ENCODE assay signal across 9 cellular contexts in the genomic region with DNA sequence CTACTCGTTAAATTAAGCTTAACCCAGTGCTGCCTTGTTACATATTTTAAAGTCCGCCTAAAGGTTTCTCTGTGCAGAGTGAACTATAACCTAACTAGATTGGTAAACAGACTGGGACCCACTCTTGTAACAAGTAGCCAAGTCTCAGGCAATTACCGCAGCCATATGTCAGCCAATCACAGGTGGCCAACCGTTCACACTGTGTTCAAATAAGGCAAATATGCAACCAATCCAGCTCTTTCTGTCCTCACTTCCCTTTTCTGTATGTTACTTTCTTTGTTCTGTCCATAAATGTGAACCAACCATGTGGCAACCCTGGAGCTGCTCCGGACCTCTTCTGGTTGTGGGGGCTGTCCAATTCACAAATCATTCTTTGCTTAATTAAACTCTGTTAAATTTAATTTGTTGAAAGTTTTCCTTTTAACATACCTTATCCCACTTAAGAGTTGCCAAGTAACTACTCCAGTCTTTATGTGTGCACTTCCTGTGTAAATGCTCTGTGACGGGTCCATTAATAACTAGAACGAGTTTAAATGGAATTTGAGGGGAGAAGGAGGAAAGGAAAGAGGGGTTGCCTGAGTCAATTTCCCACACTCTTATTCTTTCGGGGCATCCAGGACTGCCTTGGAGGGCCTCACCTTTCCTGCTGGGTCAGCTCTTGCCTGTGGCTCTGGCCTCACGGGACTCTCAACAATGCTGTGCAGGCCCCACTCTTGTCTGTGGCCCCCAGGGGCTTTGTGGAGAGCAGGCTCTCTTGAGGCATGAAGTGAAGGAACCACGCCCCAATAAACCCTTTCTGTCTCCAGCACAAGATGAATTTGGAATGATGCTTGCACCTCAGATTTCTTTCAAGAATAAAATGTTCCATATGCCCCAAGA. TPM values are rescaled to one million over a fixed set of nuclear protein-coding genes. Genes with fewer than 3 reads are reported as not detected.
A peak's percentile ranks its signal among the peaks of the same experiment; 100 is the strongest.
DNase-seq lines count a peak whose midpoint lies in the region; ATAC-seq and TF ChIP-seq lines count a peak whose summit lies in the region.
"Had no signal": no experiment of that assay in that cellular context is flagged by ENCODE, and none has a peak within 500 bp of the region (broad histone marks: within the 10 kb centered on the region; RNA-seq: fewer than 3 reads in every experiment).

No MANE protein-coding gene starts in this region.

- ATAC-seq in GM19025 (IDR thresholded peaks at IDR 0.05; ENCODE audit: low read depth, unreplicated experiment), result peak; percentile 90
- ATAC-seq in HG02885 (IDR thresholded peaks at IDR 0.05; ENCODE audit: poor library complexity, unreplicated experiment), result peak; percentile 85

- H3K4me1 Mint-ChIP-seq in progenitor cell of endocrine pancreas (ENCODE audit: low read depth), result peaks cover 6% of the 10 kb centered on the region

- H3K27me3 ChIP-seq in SJCRH30, result no peaks in the 10 kb centered on the region
- H3K27me3 ChIP-seq: upper lobe of left lung had no signal

- no peaks in the 10 kb centered on the region for H3K9me3 Mint-ChIP-seq in progenitor cell of endocrine pancreas (ENCODE audit: low read depth)

- H3K4me3 Mint-ChIP-seq in progenitor cell of endocrine pancreas (ENCODE audit: low read depth), result no peak overlapping the region

- TF ChIP-seq CTCF in progenitor cell of endocrine pancreas (IDR thresholded peaks at IDR 0.05; ENCODE audit: unreplicated experiment), result no peak

- no peak overlapping the region for H3K27ac ChIP-seq in SJCRH30
- H3K27ac ChIP-seq: upper lobe of left lung had no signal

- peak overlapping the region; percentile 75 for H3K27ac Mint-ChIP-seq in progenitor cell of endocrine pancreas

- no peaks in the 10 kb centered on the region for H3K36me3 ChIP-seq in SJCRH30
- H3K36me3 ChIP-seq: upper lobe of left lung had no signal

- no peaks in the 10 kb centered on the region for H3K27me3 Mint-ChIP-seq in progenitor cell of endocrine pancreas

- no peak overlapping the region for H3K4me3 ChIP-seq in SJCRH30
- H3K4me3 ChIP-seq: upper lobe of left lung had no signal

- no peaks in the 10 kb centered on the region for H3K9me3 ChIP-seq in SJCRH30 (replicated peaks)
- H3K9me3 ChIP-seq: upper lobe of left lung had no signal

- DNase-seq in NOMO-1 (lab: John Stamatoyannopoulos, UW; ENCODE audit: unreplicated experiment in 2 of 2) (peak; percentile 46 to 78), progenitor cell of endocrine pancreas (ENCODE audit: low spot score, unreplicated experiment) (no peak), NCI-H146 (lab: John Stamatoyannopoulos, UW) (no peak), hepatic stellate cell (ENCODE audit: low spot score) (no peak), SJCRH30 (no peak)
- DNase-seq: erythroblast, upper lobe of left lung had no signal

- no peaks in the 10 kb centered on the region for H3K36me3 Mint-ChIP-seq in progenitor cell of endocrine pancreas (ENCODE audit: insufficient read depth)

- H3K4me1 ChIP-seq in SJCRH30, result no peaks in the 10 kb centered on the region

RNA-seq across cellular contexts. Expression of gene RPL37A, which starts 6.6 kb away (rescaled TPM):
- 2,606 and 2,721 TPM in 2 replicates for total RNA-seq in progenitor cell of endocrine pancreas
- 4,028 and 4,913 TPM in 2 replicates for total RNA-seq in SJCRH30 (2014; rRNA removed; shearing (Covaris generic))

Comparison
In these comparisons a context has a peak if more than half of its experiments do, and no peak if none do; other contexts are left out.
1. DNase-seq: peak in NOMO-1 (2 of 2); none in progenitor cell of endocrine pancreas (single experiment), NCI-H146 (single experiment), hepatic stellate cell (single experiment) and SJCRH30 (0 of 2).